Comparison of ENCODE assay signal across 13 cellular contexts in genomic region chr6:107082045-107082444, GRCh38. TPM values are rescaled to one million over a fixed set of nuclear protein-coding genes. Genes with fewer than 3 reads are reported as not detected.
A peak's percentile ranks its signal among the peaks of the same experiment; 100 is the strongest.
DNase-seq lines count a peak whose midpoint lies in the region; FAIRE-seq and TF ChIP-seq lines count a peak whose summit lies in the region.
"Had no signal": no experiment of that assay in that cellular context is flagged by ENCODE, and none has a peak within 500 bp of the region (broad histone marks: within the 10 kb centered on the region; RNA-seq: fewer than 3 reads in every experiment).

No MANE protein-coding gene starts in this region.

- peaks cover 52% of the 10 kb centered on the region for H3K36me3 Mint-ChIP-seq in nephron (ENCODE audit: low read depth)
- peaks cover 0 to 17% (median 5%) of the 10 kb centered on the region in 3 donors for H3K36me3 Mint-ChIP-seq in CD8-positive, alpha-beta memory T cell

- H3K36me3 ChIP-seq in CD8-positive, alpha-beta memory T cell (ENCODE audit: insufficient read depth, low read length), result no peaks in the 10 kb centered on the region

- TF ChIP-seq CTCF in choroid plexus epithelial cell (conservative IDR thresholded peaks at IDR 0.05; ENCODE audit: low read depth, low read length) (no peak), nephron (IDR thresholded peaks at IDR 0.05; ENCODE audit: unreplicated experiment in 3 of 3) (peak in 2 of 3 experiments; percentile 23)

- CTCF ChIA-PET in CD8-positive, alpha-beta memory T cell (lab: Charles Lee), result no interaction called here

- H3K4me1 ChIP-seq in CD8-positive, alpha-beta memory T cell (ENCODE audit: insufficient read depth, low read length), result no peaks in the 10 kb centered on the region
- H3K4me1 ChIP-seq: left lung had no signal

- peak overlapping the region in 2 of 3 experiments; percentile 61 to 77 for H3K27ac Mint-ChIP-seq in nephron
- peak overlapping the region in 1 of 8 donors; percentile 2 for H3K27ac Mint-ChIP-seq in CD8-positive, alpha-beta memory T cell
- H3K27ac Mint-ChIP-seq: activated CD4-positive, alpha-beta T cell treated with anti-CD3 and anti-CD28 coated beads, Interleukin-2, amount 10 ng/mL, durations not matched to agents 24 days and 14 days; effector memory CD8-positive, alpha-beta T cell had no signal

- no peak overlapping the region for H3K4me3 ChIP-seq in choroid plexus epithelial cell (ENCODE audit: low read depth, low read length)
- no peak overlapping the region for H3K4me3 ChIP-seq in CD8-positive, alpha-beta memory T cell (ENCODE audit: low read length)
- H3K4me3 ChIP-seq: BLaER1 treated with 17β-estradiol and CSF1 and Interleukin-3, amounts not matched to agents 10 nM and 100 nM; left lung had no signal

- H3K27me3 Mint-ChIP-seq in nephron (ENCODE audit: low read depth), result no peaks in the 10 kb centered on the region
- no peaks in the 10 kb centered on the region for H3K27me3 Mint-ChIP-seq in CD8-positive, alpha-beta memory T cell
- H3K27me3 Mint-ChIP-seq: activated CD4-positive, alpha-beta T cell treated with anti-CD3 and anti-CD28 coated beads, Interleukin-2, amount 10 ng/mL, durations not matched to agents 24 days and 14 days; effector memory CD8-positive, alpha-beta T cell had no signal

- no peaks in the 10 kb centered on the region for H3K27me3 ChIP-seq in CD8-positive, alpha-beta memory T cell (ENCODE audit: insufficient read depth, low read length, poor library complexity, severe bottlenecking)
- H3K27me3 ChIP-seq: BLaER1 treated with 17β-estradiol and CSF1 and Interleukin-3, amounts not matched to agents 10 nM and 100 nM; left lung had no signal

- POLR2A ChIA-PET in CD8-positive, alpha-beta memory T cell (lab: Charles Lee), result no interaction called here

- no peaks in the 10 kb centered on the region for H3K9me3 ChIP-seq in CD8-positive, alpha-beta memory T cell (ENCODE audit: low read length)

- H3K4me1 Mint-ChIP-seq in nephron, result no peaks in the 10 kb centered on the region
- H3K4me1 Mint-ChIP-seq in CD8-positive, alpha-beta memory T cell, result no peaks in the 10 kb centered on the region

- peaks cover 3% of the 10 kb centered on the region for H3K9me3 Mint-ChIP-seq in nephron
- H3K9me3 Mint-ChIP-seq in CD8-positive, alpha-beta memory T cell, result no peaks in the 10 kb centered on the region
- H3K9me3 Mint-ChIP-seq: activated CD4-positive, alpha-beta T cell treated with anti-CD3 and anti-CD28 coated beads, Interleukin-2, amount 10 ng/mL, durations not matched to agents 24 days and 14 days; effector memory CD8-positive, alpha-beta T cell had no signal

- DNase-seq in HTR-8/SVneo (ENCODE audit: insufficient read length, low spot score) (peak; percentile 35), choroid plexus epithelial cell (ENCODE audit: low read depth) (peak; percentile 54), amygdala (lab: John Stamatoyannopoulos, UW) (no peak)
- no peak for DNase-seq in CD8-positive, alpha-beta memory T cell
- DNase-seq in activated effector memory CD4-positive, alpha-beta T cell treated with anti-CD3 and anti-CD28 coated beads, Interleukin-2, amount 50 U/mL, for 16 hours, result no peak
- DNase-seq: activated CD4-positive, alpha-beta T cell treated with anti-CD3 and anti-CD28 coated beads, Interleukin-2, amount 10 ng/mL, durations not matched to agents 24 days and 14 days; effector memory CD8-positive, alpha-beta T cell; HCEC 1CT; left lung; NCI-H2171 treated with DMSO at 0.1 percent for 48 hours had no signal

- H3K4me3 Mint-ChIP-seq in nephron, result no peak overlapping the region
- no peak overlapping the region for H3K4me3 Mint-ChIP-seq in CD8-positive, alpha-beta memory T cell
- H3K4me3 Mint-ChIP-seq: activated CD4-positive, alpha-beta T cell treated with anti-CD3 and anti-CD28 coated beads, Interleukin-2, amount 10 ng/mL, durations not matched to agents 24 days and 14 days; effector memory CD8-positive, alpha-beta T cell had no signal

- no peak for FAIRE-seq in HTR-8/SVneo (lab: Jason Lieb, UNC)
- FAIRE-seq: G401.6 had no signal

- no peak overlapping the region for H3K27ac ChIP-seq in CD8-positive, alpha-beta memory T cell (ENCODE audit: low read depth, low read length)
- H3K27ac ChIP-seq: BLaER1 treated with 17β-estradiol and CSF1 and Interleukin-3, amounts not matched to agents 10 nM and 100 nM; left lung had no signal

RNA-seq across cellular contexts. Expression of gene BEND3, which starts 33.3 kb away (rescaled TPM):
- 1 to 10 TPM; 7.5 to 7.6 TPM for total RNA-seq in CD8-positive, alpha-beta memory T cell
- 0.38 TPM for polyA plus RNA-seq in CD8-positive, alpha-beta memory T cell

RNA-seq across cellular contexts. Expression of gene MTRES1, which starts 54.0 kb away (rescaled TPM):
- total RNA-seq in CD8-positive, alpha-beta memory T cell, result 10 to 100 TPM; 17.5 to 21.4 TPM
- 19.2 TPM for polyA plus RNA-seq in CD8-positive, alpha-beta memory T cell

Comparison
In these comparisons a context has a peak if more than half of its experiments do, and no peak if none do; other contexts are left out.
1. DNase-seq: peak in HTR-8/SVneo (single experiment) and choroid plexus epithelial cell (single experiment); none in CD8-positive, alpha-beta memory T cell (0 of 5), activated effector memory CD4-positive, alpha-beta T cell treated with anti-CD3 and anti-CD28 coated beads, Interleukin-2, amount 50 U/mL, for 16 hours (single experiment) and amygdala (0 of 56).